In the genomic region with DNA sequence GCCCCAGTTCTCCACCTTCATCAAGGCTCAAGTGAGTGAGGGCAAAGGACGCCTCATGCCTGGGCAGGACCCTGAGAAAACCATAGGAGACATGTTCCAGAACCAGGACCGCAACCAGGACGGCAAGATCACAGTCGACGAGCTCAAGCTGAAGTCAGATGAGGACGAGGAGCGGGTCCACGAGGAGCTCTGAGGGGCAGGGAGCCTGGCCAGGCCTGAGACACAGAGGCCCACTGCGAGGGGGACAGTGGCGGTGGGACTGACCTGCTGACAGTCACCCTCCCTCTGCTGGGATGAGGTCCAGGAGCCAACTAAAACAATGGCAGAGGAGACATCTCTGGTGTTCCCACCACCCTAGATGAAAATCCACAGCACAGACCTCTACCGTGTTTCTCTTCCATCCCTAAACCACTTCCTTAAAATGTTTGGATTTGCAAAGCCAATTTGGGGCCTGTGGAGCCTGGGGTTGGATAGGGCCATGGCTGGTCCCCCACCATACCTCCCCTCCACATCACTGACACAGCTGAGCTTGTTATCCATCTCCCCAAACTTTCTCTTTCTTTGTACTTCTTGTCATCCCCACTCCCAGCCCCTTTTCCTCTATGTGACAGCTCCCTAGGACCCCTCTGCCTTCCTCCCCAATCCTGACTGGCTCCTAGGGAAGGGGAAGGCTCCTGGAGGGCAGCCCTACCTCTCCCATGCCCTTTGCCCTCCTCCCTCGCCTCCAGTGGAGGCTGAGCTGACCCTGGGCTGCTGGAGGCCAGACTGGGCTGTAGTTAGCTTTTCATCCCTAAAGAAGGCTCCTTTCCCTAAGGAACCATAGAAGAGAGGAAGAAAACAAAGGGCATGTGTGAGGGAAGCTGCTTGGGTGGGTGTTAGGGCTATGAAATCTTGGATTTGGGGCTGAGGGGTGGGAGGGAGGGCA, we compare ENCODE assay signal across 2 cellular contexts.
TF ChIP-seq lines count a peak whose summit lies in the region.

No MANE protein-coding gene starts in this region.

TF ChIP-seq in WTC11, 78 proteins besides CTCF, POLR2A, EP300 and RAD21 (continues in another document):
- TF ChIP-seq JAZF1 (CRISPR knock-in tag; IDR thresholded peaks at IDR 0.05) (no peak), STAT6 (CRISPR knock-in tag; conservative IDR thresholded peaks at IDR 0.05; ENCODE audit: low read depth) (no peak), TP53 (CRISPR knock-in tag; IDR thresholded peaks at IDR 0.05) (no peak), ESRRA (CRISPR knock-in tag; IDR thresholded peaks at IDR 0.05; ENCODE audit: borderline replicate concordance) (no peak), E2F5 (CRISPR knock-in tag; IDR thresholded peaks at IDR 0.05) (no peak), ZSCAN18 (CRISPR knock-in tag; IDR thresholded peaks at IDR 0.05) (no peak), ZNF232 (CRISPR knock-in tag; IDR thresholded peaks at IDR 0.05) (no peak), ZNF317 (CRISPR knock-in tag; IDR thresholded peaks at IDR 0.05; ENCODE audit: borderline replicate concordance, low read depth) (no peak), ETV6 (CRISPR knock-in tag; IDR thresholded peaks at IDR 0.05) (no peak), TCF7 (CRISPR knock-in tag; IDR thresholded peaks at IDR 0.05; ENCODE audit: low read depth) (no peak), FOXP4 (CRISPR knock-in tag; IDR thresholded peaks at IDR 0.05) (no peak), NR3C1 (CRISPR knock-in tag; conservative IDR thresholded peaks at IDR 0.05; ENCODE audit: low read depth) (no peak), KAT7 (CRISPR knock-in tag; IDR thresholded peaks at IDR 0.05; ENCODE audit: borderline replicate concordance) (no peak)
- TF ChIP-seq, protein P1, sequence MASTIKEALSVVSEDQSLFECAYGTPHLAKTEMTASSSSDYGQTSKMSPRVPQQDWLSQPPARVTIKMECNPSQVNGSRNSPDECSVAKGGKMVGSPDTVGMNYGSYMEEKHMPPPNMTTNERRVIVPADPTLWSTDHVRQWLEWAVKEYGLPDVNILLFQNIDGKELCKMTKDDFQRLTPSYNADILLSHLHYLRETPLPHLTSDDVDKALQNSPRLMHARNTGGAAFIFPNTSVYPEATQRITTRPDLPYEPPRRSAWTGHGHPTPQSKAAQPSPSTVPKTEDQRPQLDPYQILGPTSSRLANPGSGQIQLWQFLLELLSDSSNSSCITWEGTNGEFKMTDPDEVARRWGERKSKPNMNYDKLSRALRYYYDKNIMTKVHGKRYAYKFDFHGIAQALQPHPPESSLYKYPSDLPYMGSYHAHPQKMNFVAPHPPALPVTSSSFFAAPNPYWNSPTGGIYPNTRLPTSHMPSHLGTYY (CRISPR knock-in tag; IDR thresholded peaks at IDR 0.05): no peak
- TF ChIP-seq, protein P2, sequence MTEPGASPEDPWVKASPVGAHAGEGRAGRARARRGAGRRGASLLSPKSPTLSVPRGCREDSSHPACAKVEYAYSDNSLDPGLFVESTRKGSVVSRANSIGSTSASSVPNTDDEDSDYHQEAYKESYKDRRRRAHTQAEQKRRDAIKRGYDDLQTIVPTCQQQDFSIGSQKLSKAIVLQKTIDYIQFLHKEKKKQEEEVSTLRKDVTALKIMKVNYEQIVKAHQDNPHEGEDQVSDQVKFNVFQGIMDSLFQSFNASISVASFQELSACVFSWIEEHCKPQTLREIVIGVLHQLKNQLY (CRISPR knock-in tag; IDR thresholded peaks at IDR 0.05): no peak
- TF ChIP-seq, protein P3, sequence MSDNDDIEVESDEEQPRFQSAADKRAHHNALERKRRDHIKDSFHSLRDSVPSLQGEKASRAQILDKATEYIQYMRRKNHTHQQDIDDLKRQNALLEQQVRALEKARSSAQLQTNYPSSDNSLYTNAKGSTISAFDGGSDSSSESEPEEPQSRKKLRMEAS (CRISPR knock-in tag; IDR thresholded peaks at IDR 0.05): no peak

TF ChIP-seq in GM23338, 12 proteins besides CTCF, POLR2A, EP300 and RAD21:
- TF ChIP-seq CREB1 (CRISPR knock-in tag; IDR thresholded peaks at IDR 0.05; ENCODE audit: low read depth): no peak
- no peak for TF ChIP-seq ZNF462 (CRISPR knock-in tag; IDR thresholded peaks at IDR 0.05)
- TF ChIP-seq STAT1 (IDR thresholded peaks at IDR 0.05; ENCODE audit: unreplicated experiment): no peak
- TF ChIP-seq NANOG (IDR thresholded peaks at IDR 0.05; ENCODE audit: borderline replicate concordance): no peak
- TF ChIP-seq, protein P4, sequence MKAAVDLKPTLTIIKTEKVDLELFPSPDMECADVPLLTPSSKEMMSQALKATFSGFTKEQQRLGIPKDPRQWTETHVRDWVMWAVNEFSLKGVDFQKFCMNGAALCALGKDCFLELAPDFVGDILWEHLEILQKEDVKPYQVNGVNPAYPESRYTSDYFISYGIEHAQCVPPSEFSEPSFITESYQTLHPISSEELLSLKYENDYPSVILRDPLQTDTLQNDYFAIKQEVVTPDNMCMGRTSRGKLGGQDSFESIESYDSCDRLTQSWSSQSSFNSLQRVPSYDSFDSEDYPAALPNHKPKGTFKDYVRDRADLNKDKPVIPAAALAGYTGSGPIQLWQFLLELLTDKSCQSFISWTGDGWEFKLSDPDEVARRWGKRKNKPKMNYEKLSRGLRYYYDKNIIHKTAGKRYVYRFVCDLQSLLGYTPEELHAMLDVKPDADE (IDR thresholded peaks at IDR 0.05): no peak
- TF ChIP-seq EZH2phosphoT487 (IDR thresholded peaks at IDR 0.05; ENCODE audit: unreplicated experiment): no peak
- TF ChIP-seq JUNB (IDR thresholded peaks at IDR 0.05; ENCODE audit: unreplicated experiment): no peak
- no peak for TF ChIP-seq POLR2AphosphoS5 (IDR thresholded peaks at IDR 0.05; ENCODE audit: low read depth)
- no peak for TF ChIP-seq ZNF331 (CRISPR knock-in tag; IDR thresholded peaks at IDR 0.05; ENCODE audit: low read depth)
- TF ChIP-seq EZH2 (IDR thresholded peaks at IDR 0.05; ENCODE audit: low read depth, unreplicated experiment): no peak
- no peak for TF ChIP-seq ZNF114 (CRISPR knock-in tag; IDR thresholded peaks at IDR 0.05)
- no peak for TF ChIP-seq REST (IDR thresholded peaks at IDR 0.05; ENCODE audit: unreplicated experiment)
TF ChIP-seq in GM23338: peak in this region for 0.
